8 cellular contexts compared by ENCODE assay signal in the genomic region with DNA sequence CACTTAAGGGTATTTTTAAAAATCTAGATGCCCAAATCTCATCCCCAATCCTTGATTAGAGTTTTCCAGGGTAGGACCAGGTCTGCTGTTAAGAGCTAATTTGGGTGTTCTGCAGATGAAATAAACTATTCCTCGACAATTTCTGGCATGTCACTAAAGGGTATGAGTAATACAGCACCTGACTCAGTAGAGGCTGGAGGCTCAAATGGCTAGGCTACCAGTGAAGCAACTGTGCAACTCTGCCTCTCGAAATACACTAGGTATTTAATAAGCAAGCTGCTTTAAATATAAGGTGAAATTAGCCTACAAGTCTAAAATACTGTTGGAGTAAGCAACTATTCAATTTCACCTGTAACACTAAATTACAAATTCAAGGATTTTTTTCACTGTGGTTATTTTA. TPM values are rescaled to one million over a fixed set of nuclear protein-coding genes. Genes with fewer than 3 reads are reported as not detected.
DNase-seq lines count a peak whose midpoint lies in the region; ATAC-seq, FAIRE-seq and TF ChIP-seq lines count a peak whose summit lies in the region.

No MANE protein-coding gene starts in this region.

- no peak overlapping the region for H3K56ac ChIP-seq in H1 (replicated peaks; ENCODE audit: insufficient read length, low read depth, low read length)

- CTCF ChIA-PET in OCI-LY7 (lab: Charles Lee; ENCODE audit: unreplicated experiment): no interaction called here
- CTCF ChIA-PET in H1 (lab: Charles Lee; ENCODE audit: partially characterized antibody): interaction anchor here (1.1 to 1.2 kb wide), 2 partner anchors 18 to 275 kb away, joined by 3 to 4 read pairs; no protein-coding TSS in a partner anchor

- H3K9me3 ChIP-seq in OCI-LY7 (ENCODE audit: low read length) (no peaks in the 10 kb centered on the region), H1 (ENCODE audit: insufficient read depth in 2 of 2, low read depth in 1 of 2, low read length in 1 of 2) (no peaks in the 10 kb centered on the region)

- no peak overlapping the region for H3K23ac ChIP-seq in H1 (ENCODE audit: insufficient read length)

- no peaks in the 10 kb centered on the region for H3K27me3 ChIP-seq in H1 (replicated peaks in 1 of 4; ENCODE audit: control insufficient read depth in 3 of 4, extremely low read depth in 1 of 4, insufficient read depth in 3 of 4, low read length in 3 of 4)

- H3K4me1 ChIP-seq in OCI-LY7 (ENCODE audit: insufficient read depth, low read length, poor library complexity, severe bottlenecking) (peaks cover 23% of the 10 kb centered on the region), H1 (replicated peaks in 1 of 4; ENCODE audit: control insufficient read depth in 3 of 4, insufficient read depth in 4 of 4, low read length in 3 of 4) (peaks cover 0 to 2% (median 0%) of the 10 kb centered on the region in 4 experiments; a peak in 2 of 7 replicates)

- H2BK5ac ChIP-seq in H1 (ENCODE audit: low read depth, low read length): no peak overlapping the region

- H3K36me3 ChIP-seq in OCI-LY7 (ENCODE audit: insufficient read depth, low read length) (peaks cover 51% of the 10 kb centered on the region), H1 (ENCODE audit: control insufficient read depth in 2 of 4, insufficient read depth in 4 of 4, low read length in 3 of 4) (peaks cover 0 to 26% (median 19%) of the 10 kb centered on the region in 4 experiments; a peak in 6 of 8 replicates)

- TF ChIP-seq POLR2A in H1 (IDR thresholded peaks at IDR 0.05; ENCODE audit: control extremely low read depth in 1 of 2, low read depth in 2 of 2, low read length in 2 of 2): no peak

- no peak overlapping the region for H3K4ac ChIP-seq in H1 (replicated peaks; ENCODE audit: insufficient read length, low read depth, low read length)

- no peak overlapping the region for H2AFZ ChIP-seq in OCI-LY7 (ENCODE audit: low read length)
- H2AFZ ChIP-seq in H1 (ENCODE audit: low read length): no peak overlapping the region

- H3K23me2 ChIP-seq in H1 (ENCODE audit: low read depth, low read length): peaks cover 6% of the 10 kb centered on the region; the same call in 1 of the 2 replicates

- peak overlapping the region; percentile 80 for H3K4me2 ChIP-seq in OCI-LY7 (ENCODE audit: low read length)
- H3K4me2 ChIP-seq in H1 (ENCODE audit: insufficient read depth in 1 of 2, low read depth in 2 of 2, low read length in 2 of 2): peak overlapping the region; percentile 82 to 92; a peak in 3 of 4 replicates

- peak overlapping the region; percentile 81 for H3K4me3 ChIP-seq in OCI-LY7 (ENCODE audit: low read depth, low read length, poor library complexity, severe bottlenecking)
- H3K4me3 ChIP-seq in H1 (ENCODE audit: extremely low read depth in 1 of 4, insufficient read depth in 2 of 4, low read depth in 3 of 4, low read length in 4 of 4): peak overlapping the region in 1 of 4 experiments; percentile 87; a peak in 2 of 8 replicates

- H2BK12ac ChIP-seq in H1 (ENCODE audit: low read depth, low read length): no peak overlapping the region

- no peak for FAIRE-seq in H1 (lab: Jason Lieb, UNC)

- no peak for TF ChIP-seq EP300 in H1 (IDR thresholded peaks at IDR 0.05; ENCODE audit: borderline replicate concordance in 1 of 2, low read depth in 2 of 2, low read length in 2 of 2)

- H4K20me1 ChIP-seq in OCI-LY7 (ENCODE audit: insufficient read depth, low read length) (no peaks in the 10 kb centered on the region), H1 (replicated peaks in 1 of 2; ENCODE audit: control insufficient read depth in 1 of 2, insufficient read depth in 2 of 2, low read length in 2 of 2) (no peaks in the 10 kb centered on the region)

- POLR2A ChIA-PET in OCI-LY7 (lab: Charles Lee): interaction anchor here (0.5 to 1.1 kb wide), 3 partner anchors 18 to 208 kb away, joined by 3 to 6 read pairs (median 3); no protein-coding TSS in a partner anchor
- POLR2A ChIA-PET in H1 (lab: Charles Lee; ENCODE audit: partially characterized antibody): interaction anchor here (2.9 kb wide), 1 partner anchor 16 kb away, joined by 7 read pairs; no protein-coding TSS in a partner anchor

- no peak overlapping the region for H3K9ac ChIP-seq in H1 (replicated peaks in 1 of 4; ENCODE audit: extremely low read depth in 1 of 4, low read depth in 3 of 4, low read length in 3 of 4)

- no peak overlapping the region for H4K8ac ChIP-seq in H1 (ENCODE audit: extremely low read depth, insufficient read depth, low read length)

- H3K79me1 ChIP-seq in H1 (ENCODE audit: low read depth, low read length): no peaks in the 10 kb centered on the region

- H3K18ac ChIP-seq in H1 (ENCODE audit: extremely low read depth, low read length): no peak overlapping the region

- no peak overlapping the region for H2BK120ac ChIP-seq in H1 (replicated peaks; ENCODE audit: low read depth, low read length)

- TF ChIP-seq CTCF in OCI-LY7 (conservative IDR thresholded peaks at IDR 0.05; ENCODE audit: low read length): no peak
- no peak for TF ChIP-seq CTCF in H1 (IDR thresholded peaks at IDR 0.05; ENCODE audit: control extremely low read depth in 1 of 3, insufficient read depth in 1 of 3, low read depth in 1 of 3, low read length in 3 of 3)

- DNase-seq in EL: peak; percentile 64
- DNase-seq in OCI-LY7 (ENCODE audit: low spot score): no peak
- DNase-seq in H1 (ENCODE audit: low read depth in 1 of 2, low spot score in 2 of 2): no peak
- peak; percentile 22 for DNase-seq in non-pigmented ciliary epithelial cell (ENCODE audit: low read depth)
- no peak for DNase-seq in stimulated activated CD4-positive, alpha-beta T cell treated with anti-CD3 and anti-CD28 coated beads, Interleukin-4, amount 100 ng/mL, for 24 hours
- DNase-seq in T1000 (lab: John Stamatoyannopoulos, UW): no peak
- DNase-seq in NCI-H1436 (lab: John Stamatoyannopoulos, UW): no peak

- H4K91ac ChIP-seq in H1 (replicated peaks; ENCODE audit: insufficient read length, low read length): no peak overlapping the region

- H2BK15ac ChIP-seq in H1 (ENCODE audit: low read length): no peak overlapping the region

- intact Hi-C loops in OCI-LY7 (cut with micrococcal nuclease; ENCODE audit: unreplicated experiment): no loop called here

- TF ChIP-seq RAD21 in H1 (IDR thresholded peaks at IDR 0.05 in 1 of 2, conservative IDR thresholded peaks at IDR 0.05 in 1 of 2; ENCODE audit: low read depth in 2 of 2, low read length in 2 of 2): no peak

- no peaks in the 10 kb centered on the region for H3K9me2 ChIP-seq in OCI-LY7 (ENCODE audit: insufficient read depth, low read length)

- ATAC-seq in HG03196 (IDR thresholded peaks at IDR 0.05; ENCODE audit: unreplicated experiment): no peak

- no peak overlapping the region for H4K5ac ChIP-seq in H1 (ENCODE audit: insufficient read length, low read depth, low read length)

- H2BK20ac ChIP-seq in H1 (ENCODE audit: low read length): no peak overlapping the region

- no peak overlapping the region for H3K27ac ChIP-seq in OCI-LY7 (ENCODE audit: low read depth, low read length, poor library complexity, severe bottlenecking)
- H3K27ac ChIP-seq in H1 (ENCODE audit: low read depth, low read length): no peak overlapping the region

- WGBS in H1 (ENCODE audit: extremely low coverage in 1 of 2, insufficient coverage in 1 of 2, insufficient read length in 1 of 2, insufficient replicate concordance in 2 of 2, low coverage in 1 of 2, low lambda C conversion rate in 2 of 2, missing lambda C conversion rate in 1 of 2), 2 experiments: 93% methylated on average over 2 of the region's 2 CpGs; no CpG with 5 or more reads in 1 of the 2 experiments

- no peak overlapping the region for H3K14ac ChIP-seq in H1 (ENCODE audit: insufficient read length)

- H2AK5ac ChIP-seq in H1 (ENCODE audit: low read depth, low read length): no peak overlapping the region

- no TSS peak for BruUV-seq in OCI-LY7 (replicated peaks; lab: Mats Ljungman, UMichigan)

- H3K79me2 ChIP-seq in OCI-LY7 (ENCODE audit: insufficient read depth, low read depth, low read length): peaks cover 26% of the 10 kb centered on the region
- H3K79me2 ChIP-seq in H1 (ENCODE audit: control insufficient read depth in 1 of 2, insufficient read depth in 2 of 2, low read length in 2 of 2): peaks cover 0 to 7% of the 10 kb centered on the region in 2 experiments; a peak in 2 of 4 replicates

TF ChIP-seq in H1, 55 proteins besides CTCF, POLR2A, EP300 and RAD21:
- TF ChIP-seq JUND (IDR thresholded peaks at IDR 0.05; ENCODE audit: low read length) (no peak), SIRT6 (IDR thresholded peaks at IDR 0.05; ENCODE audit: low read length) (no peak), CEBPB (IDR thresholded peaks at IDR 0.05; ENCODE audit: low read depth, low read length) (no peak)

RNA-seq across cellular contexts. Expression of a gene that starts 1.5 kb away (rescaled TPM):
- 20.4 and 25.6 TPM in 2 replicates for total RNA-seq in OCI-LY7 (2014; rRNA removed; shearing (Covaris generic))
- total RNA-seq in OCI-LY7 (2022): 30.0 and 33.2 TPM in 2 replicates
- total RNA-seq in H1 (2021; fragmentation: NEBNext Ultra II Directional; extraction: Animal tissue kit (Norgen Biotek cat#: 25700)): 13.8 and 15.0 TPM in 2 replicates
- polyA plus RNA-seq in H1 (2011; rRNA removed): 3.1 and 4.0 TPM in 2 replicates
- polyA plus RNA-seq in H1 (2011; cell fraction: cytosol; rRNA removed): 5.1 TPM
- polyA plus RNA-seq in H1 (2011; cell fraction: nucleus; rRNA removed): 4.7 TPM
- polyA plus RNA-seq in H1 (2012, experiment 1 of 2): 6.7 to 8.2 TPM (median 7.4 TPM) in 4 replicates
- 0.37 TPM for polyA plus RNA-seq in H1 (2012, experiment 2 of 2)
- polyA plus RNA-seq in H1 (2013, experiment 1 of 2): 8.9 TPM
- 9.2 TPM for polyA plus RNA-seq in H1 (2013, experiment 2 of 2)
- polyA minus RNA-seq in H1 (2011; rRNA and poly(A)+ RNA removed): 12.4 and 20.0 TPM in 2 replicates
- polyA minus RNA-seq in H1 (2011; cell fraction: cytosol; rRNA and poly(A)+ RNA removed): 8.1 TPM
- polyA minus RNA-seq in H1 (2011; cell fraction: nucleus; rRNA and poly(A)+ RNA removed): 36.3 TPM

RNA-seq across cellular contexts. Expression of a gene that starts 33.4 kb away (rescaled TPM):
- 11.6 and 16.8 TPM in 2 replicates for total RNA-seq in OCI-LY7 (2014; rRNA removed; shearing (Covaris generic))
- total RNA-seq in OCI-LY7 (2022): 20.4 and 22.3 TPM in 2 replicates
- 22.1 and 23.7 TPM in 2 replicates for total RNA-seq in H1 (2021; fragmentation: NEBNext Ultra II Directional; extraction: Animal tissue kit (Norgen Biotek cat#: 25700))
- 14.1 and 25.6 TPM in 2 replicates for polyA plus RNA-seq in H1 (2011; rRNA removed)
- polyA plus RNA-seq in H1 (2011; cell fraction: cytosol; rRNA removed): 22.6 TPM
- polyA plus RNA-seq in H1 (2011; cell fraction: nucleus; rRNA removed): 20.3 TPM
- 16.3 to 18.6 TPM (median 18.0 TPM) in 4 replicates for polyA plus RNA-seq in H1 (2012, experiment 1 of 2)
- 3.3 TPM for polyA plus RNA-seq in H1 (2012, experiment 2 of 2)
- polyA plus RNA-seq in H1 (2013, experiment 1 of 2): 22.8 TPM
- 20.2 TPM for polyA plus RNA-seq in H1 (2013, experiment 2 of 2)
- 41.1 and 43.9 TPM in 2 replicates for polyA minus RNA-seq in H1 (2011; rRNA and poly(A)+ RNA removed)
- 16.9 TPM for polyA minus RNA-seq in H1 (2011; cell fraction: cytosol; rRNA and poly(A)+ RNA removed)
- polyA minus RNA-seq in H1 (2011; cell fraction: nucleus; rRNA and poly(A)+ RNA removed): 23.4 TPM

Comparison
In these comparisons a context has a peak if more than half of its experiments do, and no peak if none do; other contexts are left out.
1. DNase-seq: peak in EL (single experiment) and non-pigmented ciliary epithelial cell (single experiment); none in OCI-LY7 (single experiment), H1 (0 of 2), stimulated activated CD4-positive, alpha-beta T cell treated with anti-CD3 and anti-CD28 coated beads, Interleukin-4, amount 100 ng/mL, for 24 hours (single experiment), T1000 (single experiment) and NCI-H1436 (single experiment).